9 cellular contexts compared by ENCODE assay signal in genomic region chr12:50517456-50518048, GRCh38. TPM values are rescaled to one million over a fixed set of nuclear protein-coding genes. Genes with fewer than 3 reads are reported as not detected.
DNase-seq lines count a peak whose midpoint lies in the region; ATAC-seq and TF ChIP-seq lines count a peak whose summit lies in the region.
"Had no signal": no experiment of that assay in that cellular context is flagged by ENCODE, and none has a peak within 500 bp of the region (broad histone marks: within the 10 kb centered on the region; RNA-seq: fewer than 3 reads in every experiment).

No MANE protein-coding gene starts in this region.

- peaks cover 2 to 3% of the 10 kb centered on the region in 2 donors for H3K36me3 Mint-ChIP-seq in activated T-cell treated with anti-CD3 and anti-CD28 coated beads, Interleukin-2, amount 50 U/mL, for 72 hours (ENCODE audit: insufficient read depth in 2 of 2)

- no peak overlapping the region for H3K4me3 ChIP-seq in hepatocyte

- DNase-seq in activated T-cell treated with anti-CD3 and anti-CD28 coated beads, Interleukin-2, amount 50 U/mL, for 72 hours = no peak
- DNase-seq in activated T-cell treated with anti-CD3 and anti-CD28 coated beads for 4 hours = no peak
- DNase-seq in SKM-1 (lab: John Stamatoyannopoulos, UW; ENCODE audit: unreplicated experiment) = peak; percentile 54
- no peak for DNase-seq in hepatocyte (ENCODE audit: low spot score)
- DNase-seq in GM19238 (ENCODE audit: insufficient read length, low spot score) = no peak
- DNase-seq in activated CD4-positive, alpha-beta T cell treated with anti-CD3 and anti-CD28 coated beads for 1 hour = no peak
- no peak for DNase-seq in NCI-H2029 treated with DMSO at 0.1 percent for 48 hours (lab: John Stamatoyannopoulos, UW)

- no peaks in the 10 kb centered on the region for H3K36me3 ChIP-seq in hepatocyte (replicated peaks; ENCODE audit: insufficient read depth, low read depth)

- H3K9me3 ChIP-seq in hepatocyte (ENCODE audit: low read depth) = no peaks in the 10 kb centered on the region

- peaks cover 24% of the 10 kb centered on the region for H4K20me1 ChIP-seq in hepatocyte (ENCODE audit: insufficient read depth, poor library complexity, severe bottlenecking)

- peak overlapping the region; percentile 73 for H3K27ac ChIP-seq in hepatocyte
- H3K27ac ChIP-seq: C4-2B had no signal

- peak; percentile 87 to 90 for ATAC-seq in activated T-cell treated with anti-CD3 and anti-CD28 coated beads, Interleukin-2, amount 50 U/mL, for 72 hours (replicated peaks in 1 of 2)
- ATAC-seq in HG03095 (IDR thresholded peaks at IDR 0.05; ENCODE audit: unreplicated experiment) = peak; percentile 69

- TF ChIP-seq CTCF in hepatocyte (IDR thresholded peaks at IDR 0.05; ENCODE audit: poor library complexity) = no peak

- no peak overlapping the region for H3K4me3 Mint-ChIP-seq in activated T-cell treated with anti-CD3 and anti-CD28 coated beads, Interleukin-2, amount 50 U/mL, for 72 hours

- H3K27me3 Mint-ChIP-seq in activated T-cell treated with anti-CD3 and anti-CD28 coated beads, Interleukin-2, amount 50 U/mL, for 72 hours (ENCODE audit: low read depth) = no peaks in the 10 kb centered on the region

- H3K79me2 ChIP-seq in hepatocyte = peaks cover 98% of the 10 kb centered on the region

- H3K9me2 ChIP-seq in hepatocyte (replicated peaks; ENCODE audit: insufficient read depth) = no peaks in the 10 kb centered on the region

- peaks cover 37% of the 10 kb centered on the region for H3K4me1 Mint-ChIP-seq in activated T-cell treated with anti-CD3 and anti-CD28 coated beads, Interleukin-2, amount 50 U/mL, for 72 hours (ENCODE audit: low read depth)

- H3K9me3 Mint-ChIP-seq in activated T-cell treated with anti-CD3 and anti-CD28 coated beads, Interleukin-2, amount 50 U/mL, for 72 hours = peaks cover 0 to 2% of the 10 kb centered on the region in 2 donors

- 60% methylated on average over 3 of the region's 3 CpGs for WGBS in hepatocyte (ENCODE audit: low lambda C conversion rate, missing lambda C conversion rate)

- no peaks in the 10 kb centered on the region for H3K4me1 ChIP-seq in hepatocyte (ENCODE audit: insufficient read depth)

- no peaks in the 10 kb centered on the region for H3K27me3 ChIP-seq in hepatocyte

- no peak overlapping the region for H3K27ac Mint-ChIP-seq in activated T-cell treated with anti-CD3 and anti-CD28 coated beads, Interleukin-2, amount 50 U/mL, for 72 hours

- H2AFZ ChIP-seq in hepatocyte = peak overlapping the region; percentile 6

- H3K4me2 ChIP-seq in hepatocyte = peak overlapping the region; percentile 44

RNA-seq across cellular contexts. Expression of gene DIP2B, which starts 12.8 kb away (rescaled TPM):
- 10 to 100 TPM; 25.4 to 28.1 TPM for total RNA-seq in activated T-cell treated with anti-CD3 and anti-CD28 coated beads, Interleukin-2, amount 50 U/mL, for 72 hours
- total RNA-seq in hepatocyte = 31.8 TPM in 2 replicates
- polyA plus RNA-seq in hepatocyte = 10.5 and 14.7 TPM in 2 replicates
